ENCODE assay signal across 1 cellular context in genomic region chr11:107438148-107438547, GRCh38.
TF ChIP-seq lines count a peak whose summit lies in the region.

No MANE protein-coding gene starts in this region.

TF ChIP-seq in GM12878, 131 proteins besides CTCF, POLR2A, EP300 and RAD21 (continued from another document):
- TF ChIP-seq CUX1 (IDR thresholded peaks at IDR 0.05; ENCODE audit: insufficient replicate concordance, low read depth, low read length) (no peak), MTA3 (IDR thresholded peaks at IDR 0.05; ENCODE audit: borderline replicate concordance, low read length) (no peak), FOXM1 (IDR thresholded peaks at IDR 0.05; ENCODE audit: low read depth, low read length) (no peak), E2F4 (IDR thresholded peaks at IDR 0.05; ENCODE audit: low read depth, low read length) (no peak)
